Comparison of ENCODE assay signal across 8 cellular contexts in genomic region chr10:67884313-67884841, GRCh38. TPM values are rescaled to one million over a fixed set of nuclear protein-coding genes. Genes with fewer than 3 reads are reported as not detected.
DNase-seq lines count a peak whose midpoint lies in the region; ATAC-seq and TF ChIP-seq lines count a peak whose summit lies in the region.

SIRT1 (plus strand) TSS chr10:67884656; CDS start chr10:67884722, 66 bp downstream.

- no peaks in the 10 kb centered on the region for H3K9me3 Mint-ChIP-seq in activated naive CD4-positive, alpha-beta T cell treated with anti-CD3 and anti-CD28 coated beads, Interleukin-2, amount 50 U/mL, for 72 hours

- peaks cover 20 to 33% of the 10 kb centered on the region in 2 donors for H3K36me3 Mint-ChIP-seq in activated naive CD4-positive, alpha-beta T cell treated with anti-CD3 and anti-CD28 coated beads, Interleukin-2, amount 50 U/mL, for 72 hours

- H3K27ac ChIP-seq in temporal lobe (ENCODE audit: low read depth, low read length), result peak within 1 kb of the TSS; percentile 92

- DNase-seq in GM10266 (ENCODE audit: extremely low spot score) (peak; percentile 90), NCI-H1092 (lab: John Stamatoyannopoulos, UW) (peak; percentile 80), SKM-1 (lab: John Stamatoyannopoulos, UW; ENCODE audit: unreplicated experiment) (peak; percentile 88), glomerular endothelial cell (ENCODE audit: extremely low read depth, low read depth, low spot score) (peak; percentile 18), omental fat pad (ENCODE audit: low spot score) (peak; percentile 93)
- peak; percentile 85 to 93 for DNase-seq in activated naive CD4-positive, alpha-beta T cell treated with anti-CD3 and anti-CD28 coated beads, Interleukin-2, amount 50 U/mL, for 72 hours (ENCODE audit: low spot score in 2 of 2)

- TF ChIP-seq CTCF in GM10266 (IDR thresholded peaks at IDR 0.05; ENCODE audit: control insufficient read depth, insufficient read depth, low read depth, missing control alignments) (peak; percentile 15), omental fat pad (IDR thresholded peaks at IDR 0.05) (no peak)

- H3K27ac Mint-ChIP-seq in activated naive CD4-positive, alpha-beta T cell treated with anti-CD3 and anti-CD28 coated beads, Interleukin-2, amount 50 U/mL, for 72 hours, result peak within 1 kb of the TSS; percentile 90 to 97

- ATAC-seq in HG02610 (IDR thresholded peaks at IDR 0.05; ENCODE audit: unreplicated experiment) (peak; percentile 87), omental fat pad (ENCODE audit: low FRiP score) (peak; percentile 95)
- peak; percentile 75 to 78 for ATAC-seq in activated naive CD4-positive, alpha-beta T cell treated with anti-CD3 and anti-CD28 coated beads, Interleukin-2, amount 50 U/mL, for 72 hours

RNA-seq across cellular contexts. Expression of gene SIRT1, which starts in this region (rescaled TPM):
- 10 to 100 TPM; 15.4 to 39.8 TPM for total RNA-seq in activated naive CD4-positive, alpha-beta T cell treated with anti-CD3 and anti-CD28 coated beads, Interleukin-2, amount 50 U/mL, for 72 hours
- total RNA-seq in glomerular endothelial cell (6.1 and 9.5 TPM in 2 replicates), omental fat pad (10 to 100 TPM; 19.1 to 38.8 (median 29.7) TPM), temporal lobe (40.6 TPM)

Comparison
In these comparisons a context has a peak if more than half of its experiments do, and no peak if none do; other contexts are left out.
1. Peak in every context shown above with its lines: DNase-seq, ATAC-seq and H3K27ac ChIP-seq.
2. DNase-seq: peak in every context shown above with its lines; median percentile 93 in omental fat pad; 90 in GM10266; 89 in activated naive CD4-positive, alpha-beta T cell treated with anti-CD3 and anti-CD28 coated beads, Interleukin-2, amount 50 U/mL, for 72 hours; 88 in SKM-1; 80 in NCI-H1092; 18 in glomerular endothelial cell.